In the genomic region with DNA sequence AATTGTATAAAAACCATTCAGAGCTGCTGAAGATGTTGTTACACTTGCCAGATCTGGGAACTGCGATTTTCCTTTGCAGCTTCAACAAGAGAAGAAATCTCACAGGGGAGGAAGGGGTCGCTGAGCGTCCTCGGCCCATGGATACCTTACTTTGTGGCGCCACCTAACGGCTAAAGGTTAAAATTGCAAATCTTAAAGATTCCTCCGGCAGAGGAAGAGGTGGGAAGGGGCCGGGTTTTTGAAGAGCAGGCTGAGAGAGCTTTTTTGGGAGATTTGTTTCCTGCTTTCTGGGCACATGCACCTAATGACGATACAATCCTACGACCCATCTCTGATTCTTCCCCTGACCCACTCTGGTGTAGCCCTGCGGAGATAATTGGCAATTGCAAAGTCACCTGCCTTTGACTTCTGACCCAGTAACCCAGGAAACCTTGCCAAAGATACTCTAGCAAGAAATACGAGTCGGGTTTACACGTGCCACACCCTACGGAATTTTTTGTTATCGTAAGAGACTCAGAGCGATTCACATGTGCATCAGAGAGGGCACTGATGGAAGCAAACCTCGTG, we compare ENCODE assay signal across 9 cellular contexts. TPM values are rescaled to one million over a fixed set of nuclear protein-coding genes. Genes with fewer than 3 reads are reported as not detected.
DNase-seq lines count a peak whose midpoint lies in the region; ATAC-seq, FAIRE-seq and TF ChIP-seq lines count a peak whose summit lies in the region.
"Had no signal": no experiment of that assay in that cellular context is flagged by ENCODE, and none has a peak within 500 bp of the region (broad histone marks: within the 10 kb centered on the region; RNA-seq: fewer than 3 reads in every experiment).

No MANE protein-coding gene starts in this region.

- peaks cover 13 to 46% of the 10 kb centered on the region in 2 donors for H3K27me3 Mint-ChIP-seq in CD8-positive, alpha-beta memory T cell

- no peaks in the 10 kb centered on the region for H3K79me2 ChIP-seq in keratinocyte (ENCODE audit: control insufficient read depth, insufficient read depth, low read length)

- peak overlapping the region; percentile 36 for H2AFZ ChIP-seq in keratinocyte (ENCODE audit: control insufficient read depth, low read length)

- POLR2A ChIA-PET in CD8-positive, alpha-beta memory T cell (lab: Charles Lee), result no interaction called here

- no peaks in the 10 kb centered on the region for H3K36me3 ChIP-seq in CD8-positive, alpha-beta memory T cell (ENCODE audit: insufficient read depth, low read length)
- H3K36me3 ChIP-seq in NT2/D1 (ENCODE audit: insufficient read depth, insufficient read length, low read length), result no peaks in the 10 kb centered on the region
- H3K36me3 ChIP-seq in keratinocyte (ENCODE audit: control insufficient read depth in 2 of 2, extremely low read depth in 1 of 2, insufficient read depth in 2 of 2, low read length in 2 of 2), result no peaks in the 10 kb centered on the region
- H3K36me3 ChIP-seq in subcutaneous abdominal adipose tissue (ENCODE audit: control insufficient read depth in 5 of 5, insufficient read depth in 5 of 5, low read length in 5 of 5), result no peaks in the 10 kb centered on the region

- H3K4me2 ChIP-seq in keratinocyte (ENCODE audit: control insufficient read depth, extremely low read depth, insufficient read depth, low read depth, low read length), result peak overlapping the region; percentile 34

- peak overlapping the region in 6 of 7 donors; percentile 28 to 63 (median 49) for H3K4me3 Mint-ChIP-seq in CD8-positive, alpha-beta memory T cell

- no peak for FAIRE-seq in keratinocyte (lab: Jason Lieb, UNC)

- ATAC-seq in HG03571 (IDR thresholded peaks at IDR 0.05; ENCODE audit: unreplicated experiment), result no peak

- H3K27ac Mint-ChIP-seq in CD8-positive, alpha-beta memory T cell, result peak overlapping the region in 1 of 8 donors; percentile 53

- H3K4me1 Mint-ChIP-seq in CD8-positive, alpha-beta memory T cell, result peaks cover 14 to 16% (median 14%) of the 10 kb centered on the region in 3 donors

- no peak overlapping the region for H3K27ac ChIP-seq in CD8-positive, alpha-beta memory T cell (ENCODE audit: low read depth, low read length)
- H3K27ac ChIP-seq in keratinocyte (ENCODE audit: control insufficient read depth, insufficient read depth, low read length) (no peak overlapping the region), subcutaneous abdominal adipose tissue (ENCODE audit: low read depth, low read length) (no peak overlapping the region)

- H3K4me1 ChIP-seq in CD8-positive, alpha-beta memory T cell (ENCODE audit: insufficient read depth, low read length), result no peaks in the 10 kb centered on the region
- H3K4me1 ChIP-seq in NT2/D1 (ENCODE audit: insufficient read depth, insufficient read length) (no peaks in the 10 kb centered on the region), keratinocyte (ENCODE audit: control insufficient read depth, extremely low read depth, insufficient read depth, low read length) (peaks cover 2% of the 10 kb centered on the region), subcutaneous abdominal adipose tissue (ENCODE audit: control insufficient read depth in 5 of 5, insufficient read depth in 5 of 5, low read length in 5 of 5) (peaks cover 0 to 9% (median 8%) of the 10 kb centered on the region in 5 donors)

- H3K9me3 Mint-ChIP-seq in CD8-positive, alpha-beta memory T cell, result no peaks in the 10 kb centered on the region

- peak in 1 of 5 donors; percentile 11 for DNase-seq in CD8-positive, alpha-beta memory T cell
- DNase-seq in H4 (ENCODE audit: low spot score), result peak; percentile 40
- DNase-seq in NT2/D1 (ENCODE audit: low read depth, low spot score), result peak; percentile 49
- DNase-seq in astrocyte of the spinal cord (ENCODE audit: low read depth, low spot score), result peak; percentile 28
- DNase-seq in keratinocyte (ENCODE audit: low read depth, low spot score), result no peak
- no peak for DNase-seq in NCI-H226

- H3K9me1 ChIP-seq in keratinocyte (ENCODE audit: control insufficient read depth, extremely low read depth, insufficient read depth, low read length), result no peaks in the 10 kb centered on the region

- no peaks in the 10 kb centered on the region for H3K27me3 ChIP-seq in CD8-positive, alpha-beta memory T cell (ENCODE audit: insufficient read depth, low read length, poor library complexity, severe bottlenecking)
- peaks cover 3% of the 10 kb centered on the region for H3K27me3 ChIP-seq in NT2/D1 (ENCODE audit: insufficient read depth, insufficient read length)
- peaks cover 7% of the 10 kb centered on the region for H3K27me3 ChIP-seq in keratinocyte (ENCODE audit: control insufficient read depth, extremely low read depth, insufficient read depth, low read length)
- peaks cover 0 to 33% (median 25%) of the 10 kb centered on the region in 5 donors for H3K27me3 ChIP-seq in subcutaneous abdominal adipose tissue (ENCODE audit: control insufficient read depth in 5 of 5, insufficient read depth in 4 of 5, low read length in 5 of 5)

- no peaks in the 10 kb centered on the region for H4K20me1 ChIP-seq in keratinocyte (ENCODE audit: control insufficient read depth, extremely low read depth, insufficient read depth, low read length)

- H3K9ac ChIP-seq in NT2/D1 (ENCODE audit: insufficient read length, low read depth) (no peak overlapping the region), keratinocyte (ENCODE audit: control insufficient read depth, extremely low read depth, insufficient read depth, low read length) (no peak overlapping the region), subcutaneous abdominal adipose tissue (ENCODE audit: low read length in 5 of 5) (peak overlapping the region in 1 of 5 donors; percentile 7)

- H3K9me3 ChIP-seq in CD8-positive, alpha-beta memory T cell (ENCODE audit: low read length), result no peaks in the 10 kb centered on the region
- H3K9me3 ChIP-seq in NT2/D1 (ENCODE audit: insufficient read depth, low read length), result no peaks in the 10 kb centered on the region
- H3K9me3 ChIP-seq in keratinocyte (ENCODE audit: control insufficient read depth, low read depth, low read length), result no peaks in the 10 kb centered on the region
- no peaks in the 10 kb centered on the region for H3K9me3 ChIP-seq in subcutaneous abdominal adipose tissue (ENCODE audit: control insufficient read depth in 5 of 5, low read length in 5 of 5)

- H3K36me3 Mint-ChIP-seq in CD8-positive, alpha-beta memory T cell, result no peaks in the 10 kb centered on the region

- in situ Hi-C loops in astrocyte of the spinal cord (cut with HindIII; ENCODE audit: low sequenced_read_pairs), result no loop called here

- H3K4me3 ChIP-seq in CD8-positive, alpha-beta memory T cell (ENCODE audit: low read length), result no peak overlapping the region
- H3K4me3 ChIP-seq in NT2/D1 (ENCODE audit: insufficient read length, low read depth), result no peak overlapping the region
- no peak overlapping the region for H3K4me3 ChIP-seq in astrocyte of the spinal cord (ENCODE audit: low read depth, low read length)
- no peak overlapping the region for H3K4me3 ChIP-seq in keratinocyte (ENCODE audit: control insufficient read depth in 2 of 3, extremely low read depth in 1 of 3, insufficient read depth in 2 of 3, low read depth in 1 of 3, low read length in 3 of 3)
- H3K4me3 ChIP-seq in subcutaneous abdominal adipose tissue (ENCODE audit: low read depth in 1 of 5, low read length in 5 of 5), result peak overlapping the region in 4 of 5 donors; percentile 10 to 48 (median 41)

- dilution Hi-C loops in keratinocyte (cut with MboI; ENCODE audit: extremely low pct_ligation_motif_present, low sequenced_read_pairs), result no loop called here

- CTCF ChIA-PET in CD8-positive, alpha-beta memory T cell (lab: Charles Lee), result no interaction called here

- TF ChIP-seq CTCF in astrocyte of the spinal cord (IDR thresholded peaks at IDR 0.05; ENCODE audit: low read depth, low read length) (peak; percentile 57), keratinocyte (optimal IDR thresholded peaks at IDR 0.05 in 1 of 3, IDR thresholded peaks at IDR 0.05 in 1 of 3, conservative IDR thresholded peaks at IDR 0.05 in 1 of 3; ENCODE audit: extremely low read depth in 1 of 3, insufficient read depth in 2 of 3, low read length in 3 of 3) (peak; percentile 62 to 66 (median 62))

RNA-seq across cellular contexts. Expression of a gene that starts 55.4 kb away (rescaled TPM):
- not detected for total RNA-seq in CD8-positive, alpha-beta memory T cell
- not detected for polyA plus RNA-seq in CD8-positive, alpha-beta memory T cell
- 0.90 and 4.0 TPM in 2 replicates for total RNA-seq in H4 (2014; rRNA removed; shearing (Covaris generic))
- 0.93 to 1.4 TPM (median 1.0 TPM) in 3 replicates for polyA plus RNA-seq in keratinocyte
- polyA plus RNA-seq in keratinocyte (2011; ENCODE audit: low read depth), result not detected
- polyA plus RNA-seq in keratinocyte (2011; cell fraction: cytosol; rRNA removed), result 0.57 and 0.60 TPM in 2 replicates
- polyA plus RNA-seq in keratinocyte (2011; cell fraction: nucleus; rRNA removed), result 1.5 and 2.4 TPM in 2 replicates
- polyA plus RNA-seq in keratinocyte (2012; ENCODE audit: low replicate concordance), result 0.14 and 0.62 TPM in 2 replicates
- 1.9 to 5.4 TPM (median 2.0 TPM) in 3 replicates for polyA minus RNA-seq in keratinocyte
- 1.3 TPM for polyA minus RNA-seq in keratinocyte (2011; cell fraction: cytosol; rRNA and poly(A)+ RNA removed)
- polyA minus RNA-seq in keratinocyte (2011; cell fraction: nucleus; rRNA and poly(A)+ RNA removed), result 1.9 and 4.3 TPM in 2 replicates
- total RNA-seq: T-helper 2 cell treated with Interferon-gamma antibody and Interleukin-4, amounts not matched to agents 100 ng/mL and 5 ng/mL, for 36 hours had no signal

Comparison
In these comparisons a context has a peak if more than half of its experiments do, and no peak if none do; other contexts are left out.
1. DNase-seq: peak in H4 (single experiment), NT2/D1 (single experiment) and astrocyte of the spinal cord (single experiment); none in keratinocyte (single experiment) and NCI-H226 (single experiment).
2. H3K4me3 ChIP-seq: peak in subcutaneous abdominal adipose tissue (4 of 5); none in CD8-positive, alpha-beta memory T cell (single experiment), NT2/D1 (single experiment), astrocyte of the spinal cord (single experiment) and keratinocyte (0 of 3).